Comparison of ENCODE assay signal across 1 cellular context in genomic region chr3:122415762-122416654, GRCh38.
A peak's percentile ranks its signal among the peaks of the same experiment; 100 is the strongest.
TF ChIP-seq lines count a peak whose summit lies in the region.

Gene WDR5B (minus strand): TSS chr3:122416062. CDS start chr3:122415528, 534 bp downstream.

TF ChIP-seq in HepG2, 621 proteins besides CTCF, POLR2A, EP300 and RAD21 (continued from another document and continues in another):
- no peak for TF ChIP-seq ZNF782 (CRISPR knock-in tag; IDR thresholded peaks at IDR 0.05; ENCODE audit: borderline replicate concordance)
- no peak for TF ChIP-seq MAFG (CRISPR knock-in tag; IDR thresholded peaks at IDR 0.05)
- no peak for TF ChIP-seq ZNF7 (CRISPR knock-in tag; IDR thresholded peaks at IDR 0.05)
- no peak for TF ChIP-seq ZNF577 (CRISPR knock-in tag; IDR thresholded peaks at IDR 0.05; ENCODE audit: borderline replicate concordance, low read depth)
- no peak for TF ChIP-seq TERF1 (CRISPR knock-in tag; IDR thresholded peaks at IDR 0.05)
- no peak for TF ChIP-seq HNRNPUL1 (IDR thresholded peaks at IDR 0.05; ENCODE audit: low read depth, low read length)
- TF ChIP-seq STAT6 (CRISPR knock-in tag; IDR thresholded peaks at IDR 0.05; ENCODE audit: borderline replicate concordance), result no peak; the same call in 1 of the 2 replicates
- TF ChIP-seq SRSF1 (optimal IDR thresholded peaks at IDR 0.05; ENCODE audit: low read depth, low read length), result no peak
- TF ChIP-seq NCOR1 (IDR thresholded peaks at IDR 0.05; ENCODE audit: borderline replicate concordance, low read length), result peak; percentile 23; the same call in 1 of the 2 replicates
- peak; percentile 37; the same call in 1 of the 2 replicates for TF ChIP-seq MIER3 (CRISPR knock-in tag; IDR thresholded peaks at IDR 0.05; ENCODE audit: borderline replicate concordance)
- TF ChIP-seq SNRNP70 (IDR thresholded peaks at IDR 0.05; ENCODE audit: low read depth, low read length), result no peak
- TF ChIP-seq MXD3 (CRISPR knock-in tag; IDR thresholded peaks at IDR 0.05), result peak; percentile 17; the same call in 1 of the 2 replicates
- TF ChIP-seq IRX3 (CRISPR knock-in tag; IDR thresholded peaks at IDR 0.05; ENCODE audit: borderline replicate concordance, low read depth), result no peak
- no peak for TF ChIP-seq ZSCAN5A (CRISPR knock-in tag; IDR thresholded peaks at IDR 0.05; ENCODE audit: borderline replicate concordance)
- no peak for TF ChIP-seq NCOA1 (CRISPR knock-in tag; IDR thresholded peaks at IDR 0.05)
- TF ChIP-seq RFX1 (IDR thresholded peaks at IDR 0.05), result no peak
- no peak for TF ChIP-seq GMEB2 (CRISPR knock-in tag; IDR thresholded peaks at IDR 0.05; ENCODE audit: low read depth)
- no peak for TF ChIP-seq ZBTB37 (CRISPR knock-in tag; IDR thresholded peaks at IDR 0.05)
- 0 out of 2 replicates have a peak, but pooled peaks have one; percentile 12 for TF ChIP-seq MAF1 (CRISPR knock-in tag; IDR thresholded peaks at IDR 0.05; ENCODE audit: borderline replicate concordance)
- no peak; the same call in 1 of the 2 replicates for TF ChIP-seq NR2C2 (CRISPR knock-in tag; IDR thresholded peaks at IDR 0.05; ENCODE audit: borderline replicate concordance)
- 0 out of 2 replicates have a peak, but pooled peaks have one; percentile 6 for TF ChIP-seq ZNF142 (CRISPR knock-in tag; IDR thresholded peaks at IDR 0.05)
- TF ChIP-seq ZNF615 (CRISPR knock-in tag; IDR thresholded peaks at IDR 0.05; ENCODE audit: borderline replicate concordance), result no peak; the same call in 1 of the 2 replicates
- TF ChIP-seq ARID5B (CRISPR knock-in tag; IDR thresholded peaks at IDR 0.05), result no peak; the same call in 1 of the 2 replicates
- peak; percentile 92 for TF ChIP-seq ELF1 (CRISPR knock-in tag; IDR thresholded peaks at IDR 0.05)
- TF ChIP-seq ZNF576 (CRISPR knock-in tag; IDR thresholded peaks at IDR 0.05), result 0 out of 2 replicates have a peak, but pooled peaks have one; percentile 59
- TF ChIP-seq PHF5A (CRISPR knock-in tag; IDR thresholded peaks at IDR 0.05; ENCODE audit: low read depth, unreplicated experiment), result no peak
- TF ChIP-seq ZNF652 (CRISPR knock-in tag; IDR thresholded peaks at IDR 0.05; ENCODE audit: borderline replicate concordance, low read depth), result no peak
- TF ChIP-seq ZNF839 (CRISPR knock-in tag; IDR thresholded peaks at IDR 0.05; ENCODE audit: borderline replicate concordance), result no peak
- no peak for TF ChIP-seq ZNF569 (CRISPR knock-in tag; IDR thresholded peaks at IDR 0.05; ENCODE audit: borderline replicate concordance)
- TF ChIP-seq SRSF4 (IDR thresholded peaks at IDR 0.05; ENCODE audit: low read depth, low read length, poor library complexity, severe bottlenecking), result no peak
- 0 out of 2 replicates have a peak, but pooled peaks have one; percentile 51 for TF ChIP-seq ZNF816 (CRISPR knock-in tag; IDR thresholded peaks at IDR 0.05; ENCODE audit: borderline replicate concordance)
- peak; percentile 87 for TF ChIP-seq TBX2 (CRISPR knock-in tag; IDR thresholded peaks at IDR 0.05; ENCODE audit: borderline replicate concordance)
- TF ChIP-seq HNRNPH1 (optimal IDR thresholded peaks at IDR 0.05; ENCODE audit: low read depth, low read length), result no peak
- TF ChIP-seq YY1 (IDR thresholded peaks at IDR 0.05; ENCODE audit: insufficient read depth, insufficient replicate concordance, low read depth, low read length), result peak; percentile 35
- peak; percentile 49 for TF ChIP-seq CREB1 (IDR thresholded peaks at IDR 0.05)
- TF ChIP-seq CREB1 (CRISPR knock-in tag; IDR thresholded peaks at IDR 0.05), result peak; percentile 79
- TF ChIP-seq ZNF275 (CRISPR knock-in tag; IDR thresholded peaks at IDR 0.05; ENCODE audit: borderline replicate concordance), result peak; percentile 27; the same call in 1 of the 2 replicates
- TF ChIP-seq DNMT3B (CRISPR knock-in tag; conservative IDR thresholded peaks at IDR 0.05), result 0 out of 2 replicates have a peak, but pooled peaks have one; percentile 13
- no peak for TF ChIP-seq MTA1 (CRISPR knock-in tag; IDR thresholded peaks at IDR 0.05; ENCODE audit: borderline replicate concordance)
